1 cellular context compared by ENCODE assay signal in the genomic region with DNA sequence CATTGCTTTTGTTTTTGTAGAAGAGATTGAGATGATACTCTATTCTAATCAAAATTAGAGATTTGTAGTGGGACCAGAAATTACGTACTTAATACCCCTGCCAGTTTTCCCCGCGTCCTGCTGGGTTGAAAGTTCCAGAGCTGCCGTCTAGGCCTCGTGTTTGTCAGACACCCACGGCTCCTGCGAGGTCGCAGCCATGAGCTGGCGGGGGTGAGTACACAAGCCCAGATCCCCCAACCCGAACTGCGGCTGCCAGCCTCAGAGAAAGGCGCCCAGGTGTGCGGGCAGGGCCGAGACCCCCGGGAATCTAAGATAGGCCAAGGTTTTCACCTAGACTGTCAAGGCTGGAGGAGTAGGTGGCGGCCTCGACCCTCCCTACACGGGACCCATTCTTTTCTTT.
TF ChIP-seq lines count a peak whose summit lies in the region.

No MANE protein-coding gene starts in this region.

TF ChIP-seq in GM12878, 131 proteins besides CTCF, POLR2A, EP300 and RAD21:
- TF ChIP-seq, protein P1, sequence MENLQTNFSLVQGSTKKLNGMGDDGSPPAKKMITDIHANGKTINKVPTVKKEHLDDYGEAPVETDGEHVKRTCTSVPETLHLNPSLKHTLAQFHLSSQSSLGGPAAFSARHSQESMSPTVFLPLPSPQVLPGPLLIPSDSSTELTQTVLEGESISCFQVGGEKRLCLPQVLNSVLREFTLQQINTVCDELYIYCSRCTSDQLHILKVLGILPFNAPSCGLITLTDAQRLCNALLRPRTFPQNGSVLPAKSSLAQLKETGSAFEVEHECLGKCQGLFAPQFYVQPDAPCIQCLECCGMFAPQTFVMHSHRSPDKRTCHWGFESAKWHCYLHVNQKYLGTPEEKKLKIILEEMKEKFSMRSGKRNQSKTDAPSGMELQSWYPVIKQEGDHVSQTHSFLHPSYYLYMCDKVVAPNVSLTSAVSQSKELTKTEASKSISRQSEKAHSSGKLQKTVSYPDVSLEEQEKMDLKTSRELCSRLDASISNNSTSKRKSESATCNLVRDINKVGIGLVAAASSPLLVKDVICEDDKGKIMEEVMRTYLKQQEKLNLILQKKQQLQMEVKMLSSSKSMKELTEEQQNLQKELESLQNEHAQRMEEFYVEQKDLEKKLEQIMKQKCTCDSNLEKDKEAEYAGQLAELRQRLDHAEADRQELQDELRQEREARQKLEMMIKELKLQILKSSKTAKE (IDR thresholded peaks at IDR 0.05; ENCODE audit: low read depth, poor library complexity, severe bottlenecking) = no peak
- TF ChIP-seq, protein P2, sequence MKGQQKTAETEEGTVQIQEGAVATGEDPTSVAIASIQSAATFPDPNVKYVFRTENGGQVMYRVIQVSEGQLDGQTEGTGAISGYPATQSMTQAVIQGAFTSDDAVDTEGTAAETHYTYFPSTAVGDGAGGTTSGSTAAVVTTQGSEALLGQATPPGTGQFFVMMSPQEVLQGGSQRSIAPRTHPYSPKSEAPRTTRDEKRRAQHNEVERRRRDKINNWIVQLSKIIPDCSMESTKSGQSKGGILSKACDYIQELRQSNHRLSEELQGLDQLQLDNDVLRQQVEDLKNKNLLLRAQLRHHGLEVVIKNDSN (IDR thresholded peaks at IDR 0.05; ENCODE audit: borderline replicate concordance, extremely low read length, insufficient read depth, low read depth, low read length) = no peak
- no peak for TF ChIP-seq CHD1 (IDR thresholded peaks at IDR 0.05; ENCODE audit: low read depth, low read length)
- no peak for TF ChIP-seq WRNIP1 (IDR thresholded peaks at IDR 0.05; ENCODE audit: borderline replicate concordance, low read depth, low read length)
- TF ChIP-seq PML (IDR thresholded peaks at IDR 0.05; ENCODE audit: low read length) = no peak
- TF ChIP-seq ESRRA (IDR thresholded peaks at IDR 0.05; ENCODE audit: low read length) = no peak
- TF ChIP-seq, protein P3, sequence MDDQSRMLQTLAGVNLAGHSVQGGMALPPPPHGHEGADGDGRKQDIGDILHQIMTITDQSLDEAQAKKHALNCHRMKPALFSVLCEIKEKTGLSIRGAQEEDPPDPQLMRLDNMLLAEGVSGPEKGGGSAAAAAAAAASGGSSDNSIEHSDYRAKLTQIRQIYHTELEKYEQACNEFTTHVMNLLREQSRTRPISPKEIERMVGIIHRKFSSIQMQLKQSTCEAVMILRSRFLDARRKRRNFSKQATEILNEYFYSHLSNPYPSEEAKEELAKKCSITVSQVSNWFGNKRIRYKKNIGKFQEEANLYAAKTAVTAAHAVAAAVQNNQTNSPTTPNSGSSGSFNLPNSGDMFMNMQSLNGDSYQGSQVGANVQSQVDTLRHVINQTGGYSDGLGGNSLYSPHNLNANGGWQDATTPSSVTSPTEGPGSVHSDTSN (IDR thresholded peaks at IDR 0.05; ENCODE audit: insufficient replicate concordance, low read depth, low read length) = no peak
- TF ChIP-seq, protein P4, sequence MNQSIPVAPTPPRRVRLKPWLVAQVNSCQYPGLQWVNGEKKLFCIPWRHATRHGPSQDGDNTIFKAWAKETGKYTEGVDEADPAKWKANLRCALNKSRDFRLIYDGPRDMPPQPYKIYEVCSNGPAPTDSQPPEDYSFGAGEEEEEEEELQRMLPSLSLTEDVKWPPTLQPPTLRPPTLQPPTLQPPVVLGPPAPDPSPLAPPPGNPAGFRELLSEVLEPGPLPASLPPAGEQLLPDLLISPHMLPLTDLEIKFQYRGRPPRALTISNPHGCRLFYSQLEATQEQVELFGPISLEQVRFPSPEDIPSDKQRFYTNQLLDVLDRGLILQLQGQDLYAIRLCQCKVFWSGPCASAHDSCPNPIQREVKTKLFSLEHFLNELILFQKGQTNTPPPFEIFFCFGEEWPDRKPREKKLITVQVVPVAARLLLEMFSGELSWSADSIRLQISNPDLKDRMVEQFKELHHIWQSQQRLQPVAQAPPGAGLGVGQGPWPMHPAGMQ (IDR thresholded peaks at IDR 0.05; ENCODE audit: borderline replicate concordance) = no peak
- TF ChIP-seq, protein P5, sequence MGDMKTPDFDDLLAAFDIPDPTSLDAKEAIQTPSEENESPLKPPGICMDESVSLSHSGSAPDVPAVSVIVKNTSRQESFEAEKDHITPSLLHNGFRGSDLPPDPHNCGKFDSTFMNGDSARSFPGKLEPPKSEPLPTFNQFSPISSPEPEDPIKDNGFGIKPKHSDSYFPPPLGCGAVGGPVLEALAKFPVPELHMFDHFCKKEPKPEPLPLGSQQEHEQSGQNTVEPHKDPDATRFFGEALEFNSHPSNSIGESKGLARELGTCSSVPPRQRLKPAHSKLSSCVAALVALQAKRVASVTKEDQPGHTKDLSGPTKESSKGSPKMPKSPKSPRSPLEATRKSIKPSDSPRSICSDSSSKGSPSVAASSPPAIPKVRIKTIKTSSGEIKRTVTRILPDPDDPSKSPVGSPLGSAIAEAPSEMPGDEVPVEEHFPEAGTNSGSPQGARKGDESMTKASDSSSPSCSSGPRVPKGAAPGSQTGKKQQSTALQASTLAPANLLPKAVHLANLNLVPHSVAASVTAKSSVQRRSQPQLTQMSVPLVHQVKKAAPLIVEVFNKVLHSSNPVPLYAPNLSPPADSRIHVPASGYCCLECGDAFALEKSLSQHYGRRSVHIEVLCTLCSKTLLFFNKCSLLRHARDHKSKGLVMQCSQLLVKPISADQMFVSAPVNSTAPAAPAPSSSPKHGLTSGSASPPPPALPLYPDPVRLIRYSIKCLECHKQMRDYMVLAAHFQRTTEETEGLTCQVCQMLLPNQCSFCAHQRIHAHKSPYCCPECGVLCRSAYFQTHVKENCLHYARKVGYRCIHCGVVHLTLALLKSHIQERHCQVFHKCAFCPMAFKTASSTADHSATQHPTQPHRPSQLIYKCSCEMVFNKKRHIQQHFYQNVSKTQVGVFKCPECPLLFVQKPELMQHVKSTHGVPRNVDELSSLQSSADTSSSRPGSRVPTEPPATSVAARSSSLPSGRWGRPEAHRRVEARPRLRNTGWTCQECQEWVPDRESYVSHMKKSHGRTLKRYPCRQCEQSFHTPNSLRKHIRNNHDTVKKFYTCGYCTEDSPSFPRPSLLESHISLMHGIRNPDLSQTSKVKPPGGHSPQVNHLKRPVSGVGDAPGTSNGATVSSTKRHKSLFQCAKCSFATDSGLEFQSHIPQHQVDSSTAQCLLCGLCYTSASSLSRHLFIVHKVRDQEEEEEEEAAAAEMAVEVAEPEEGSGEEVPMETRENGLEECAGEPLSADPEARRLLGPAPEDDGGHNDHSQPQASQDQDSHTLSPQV (IDR thresholded peaks at IDR 0.05) = no peak
- no peak for TF ChIP-seq ASH2L (IDR thresholded peaks at IDR 0.05; ENCODE audit: borderline replicate concordance, low read depth)
- TF ChIP-seq, protein P6, sequence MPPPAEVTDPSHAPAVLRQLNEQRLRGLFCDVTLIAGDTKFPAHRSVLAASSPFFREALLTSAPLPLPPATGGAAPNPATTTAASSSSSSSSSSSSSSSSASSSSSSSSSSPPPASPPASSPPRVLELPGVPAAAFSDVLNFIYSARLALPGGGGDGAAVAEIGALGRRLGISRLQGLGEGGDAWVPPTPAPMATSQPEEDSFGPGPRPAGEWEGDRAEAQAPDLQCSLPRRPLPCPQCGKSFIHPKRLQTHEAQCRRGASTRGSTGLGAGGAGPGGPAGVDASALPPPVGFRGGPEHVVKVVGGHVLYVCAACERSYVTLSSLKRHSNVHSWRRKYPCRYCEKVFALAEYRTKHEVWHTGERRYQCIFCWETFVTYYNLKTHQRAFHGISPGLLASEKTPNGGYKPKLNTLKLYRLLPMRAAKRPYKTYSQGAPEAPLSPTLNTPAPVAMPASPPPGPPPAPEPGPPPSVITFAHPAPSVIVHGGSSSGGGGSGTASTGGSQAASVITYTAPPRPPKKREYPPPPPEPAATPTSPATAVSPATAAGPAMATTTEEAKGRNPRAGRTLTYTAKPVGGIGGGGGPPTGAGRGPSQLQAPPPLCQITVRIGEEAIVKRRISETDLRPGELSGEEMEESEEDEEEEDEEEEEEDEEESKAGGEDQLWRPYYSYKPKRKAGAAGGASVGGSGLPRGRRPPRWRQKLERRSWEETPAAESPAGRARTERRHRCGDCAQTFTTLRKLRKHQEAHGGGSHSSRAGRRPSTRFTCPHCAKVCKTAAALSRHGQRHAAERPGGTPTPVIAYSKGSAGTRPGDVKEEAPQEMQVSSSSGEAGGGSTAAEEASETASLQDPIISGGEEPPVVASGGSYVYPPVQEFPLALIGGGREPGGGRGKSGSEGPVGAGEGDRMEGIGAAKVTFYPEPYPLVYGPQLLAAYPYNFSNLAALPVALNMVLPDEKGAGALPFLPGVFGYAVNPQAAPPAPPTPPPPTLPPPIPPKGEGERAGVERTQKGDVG (CRISPR knock-in tag; IDR thresholded peaks at IDR 0.05) = no peak
- TF ChIP-seq, protein P7, sequence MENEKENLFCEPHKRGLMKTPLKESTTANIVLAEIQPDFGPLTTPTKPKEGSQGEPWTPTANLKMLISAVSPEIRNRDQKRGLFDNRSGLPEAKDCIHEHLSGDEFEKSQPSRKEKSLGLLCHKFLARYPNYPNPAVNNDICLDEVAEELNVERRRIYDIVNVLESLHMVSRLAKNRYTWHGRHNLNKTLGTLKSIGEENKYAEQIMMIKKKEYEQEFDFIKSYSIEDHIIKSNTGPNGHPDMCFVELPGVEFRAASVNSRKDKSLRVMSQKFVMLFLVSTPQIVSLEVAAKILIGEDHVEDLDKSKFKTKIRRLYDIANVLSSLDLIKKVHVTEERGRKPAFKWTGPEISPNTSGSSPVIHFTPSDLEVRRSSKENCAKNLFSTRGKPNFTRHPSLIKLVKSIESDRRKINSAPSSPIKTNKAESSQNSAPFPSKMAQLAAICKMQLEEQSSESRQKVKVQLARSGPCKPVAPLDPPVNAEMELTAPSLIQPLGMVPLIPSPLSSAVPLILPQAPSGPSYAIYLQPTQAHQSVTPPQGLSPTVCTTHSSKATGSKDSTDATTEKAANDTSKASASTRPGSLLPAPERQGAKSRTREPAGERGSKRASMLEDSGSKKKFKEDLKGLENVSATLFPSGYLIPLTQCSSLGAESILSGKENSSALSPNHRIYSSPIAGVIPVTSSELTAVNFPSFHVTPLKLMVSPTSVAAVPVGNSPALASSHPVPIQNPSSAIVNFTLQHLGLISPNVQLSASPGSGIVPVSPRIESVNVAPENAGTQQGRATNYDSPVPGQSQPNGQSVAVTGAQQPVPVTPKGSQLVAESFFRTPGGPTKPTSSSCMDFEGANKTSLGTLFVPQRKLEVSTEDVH (IDR thresholded peaks at IDR 0.05; ENCODE audit: low read depth, partially characterized antibody) = no peak
TF ChIP-seq in GM12878: peak in this region for 0.
